In genomic region chr12:39441189-39441962, GRCh38 we compare ENCODE assay signal across 9 cellular contexts. TPM values are rescaled to one million over a fixed set of nuclear protein-coding genes. Genes with fewer than 3 reads are reported as not detected.
DNase-seq lines count a peak whose midpoint lies in the region; ATAC-seq, FAIRE-seq and TF ChIP-seq lines count a peak whose summit lies in the region.
"Had no signal": no experiment of that assay in that cellular context is flagged by ENCODE, and none has a peak within 500 bp of the region (broad histone marks: within the 10 kb centered on the region; RNA-seq: fewer than 3 reads in every experiment).

No MANE protein-coding gene starts in this region.

- DNase-seq in activated naive CD4-positive, alpha-beta T cell treated with Interleukin-2 at 50 U/mL for 16 hours, result no peak
- DNase-seq in astrocyte (ENCODE audit: low read depth), result no peak
- no peak for DNase-seq in right lobe of liver
- no peak for DNase-seq in transverse colon
- no peak for DNase-seq in frontal cortex (ENCODE audit: low spot score in 2 of 2)
- DNase-seq: DND-41 had no signal

- TF ChIP-seq POLR2A in right lobe of liver (IDR thresholded peaks at IDR 0.05), result no peak
- TF ChIP-seq POLR2A in transverse colon (IDR thresholded peaks at IDR 0.05), result no peak

- TF ChIP-seq CTCF in astrocyte (IDR thresholded peaks at IDR 0.05; ENCODE audit: insufficient read depth, low read depth, low read length) (no peak), right lobe of liver (IDR thresholded peaks at IDR 0.05) (no peak), transverse colon (IDR thresholded peaks at IDR 0.05) (no peak)

- H3K9me3 ChIP-seq in astrocyte (ENCODE audit: insufficient read depth, low read depth, low read length) (no peaks in the 10 kb centered on the region), right lobe of liver (no peaks in the 10 kb centered on the region), transverse colon (no peaks in the 10 kb centered on the region)

- no peaks in the 10 kb centered on the region for H3K27me3 Mint-ChIP-seq in activated naive CD4-positive, alpha-beta T cell treated with anti-CD3 and anti-CD28 coated beads, Interleukin-2, amount 50 U/mL, for 24 hours
- H3K27me3 Mint-ChIP-seq in astrocyte (ENCODE audit: low read depth, unreplicated experiment), result no peaks in the 10 kb centered on the region

- H3K4me1 Mint-ChIP-seq in activated naive CD4-positive, alpha-beta T cell treated with anti-CD3 and anti-CD28 coated beads, Interleukin-2, amount 50 U/mL, for 24 hours, result peaks cover 27% of the 10 kb centered on the region
- peaks cover 15% of the 10 kb centered on the region for H3K4me1 Mint-ChIP-seq in astrocyte (ENCODE audit: low read depth, unreplicated experiment)

- H3K27me3 ChIP-seq in astrocyte (ENCODE audit: insufficient read depth, low read length) (no peaks in the 10 kb centered on the region), right lobe of liver (no peaks in the 10 kb centered on the region), transverse colon (no peaks in the 10 kb centered on the region)

- no peaks in the 10 kb centered on the region for H3K9me3 Mint-ChIP-seq in activated naive CD4-positive, alpha-beta T cell treated with anti-CD3 and anti-CD28 coated beads, Interleukin-2, amount 50 U/mL, for 24 hours
- H3K9me3 Mint-ChIP-seq in astrocyte (ENCODE audit: unreplicated experiment), result no peaks in the 10 kb centered on the region

- H3K27ac ChIP-seq in astrocyte (ENCODE audit: low read depth, low read length) (no peak overlapping the region), right lobe of liver (peak overlapping the region in 2 of 3 donors; percentile 91 to 94), transverse colon (peak overlapping the region; percentile 89 to 96 (median 92))

- in situ Hi-C loops in transverse colon (cut with MboI; ENCODE audit: low pct_ligation_motif_present in 1 of 4, low pct_unique_long_range_greater_than_20kb in 1 of 4, low sequenced_read_pairs in 3 of 4), result no loop called here

- no peak overlapping the region for H3K27ac Mint-ChIP-seq in activated naive CD4-positive, alpha-beta T cell treated with anti-CD3 and anti-CD28 coated beads, Interleukin-2, amount 50 U/mL, for 24 hours
- H3K27ac Mint-ChIP-seq in astrocyte (ENCODE audit: unreplicated experiment), result peak overlapping the region; percentile 88

- ATAC-seq in right lobe of liver (no peak), HG03135 (IDR thresholded peaks at IDR 0.05; ENCODE audit: unreplicated experiment) (no peak), GM21619 (IDR thresholded peaks at IDR 0.05; ENCODE audit: unreplicated experiment) (no peak)

- intact Hi-C loops in right lobe of liver (cut with DNase I) (no loop called here), transverse colon (cut with DNase I; ENCODE audit: low total_unique reads) (no loop called here)

- H3K4me1 ChIP-seq in astrocyte (ENCODE audit: insufficient read depth, low read length) (peaks cover 10% of the 10 kb centered on the region), right lobe of liver (peaks cover 0 to 18% (median 6%) of the 10 kb centered on the region in 4 donors), transverse colon (peaks cover 0 to 14% (median 12%) of the 10 kb centered on the region in 4 donors)

- H3K9ac ChIP-seq in astrocyte (ENCODE audit: low read length), result peak overlapping the region; percentile 82

- peak overlapping the region; percentile 94 for H3K4me3 Mint-ChIP-seq in activated naive CD4-positive, alpha-beta T cell treated with anti-CD3 and anti-CD28 coated beads, Interleukin-2, amount 50 U/mL, for 24 hours
- peak overlapping the region; percentile 98 for H3K4me3 Mint-ChIP-seq in astrocyte (ENCODE audit: unreplicated experiment)

- H4K20me1 ChIP-seq in astrocyte (ENCODE audit: insufficient read depth, low read length), result peaks cover 8% of the 10 kb centered on the region

- H3K36me3 Mint-ChIP-seq in activated naive CD4-positive, alpha-beta T cell treated with anti-CD3 and anti-CD28 coated beads, Interleukin-2, amount 50 U/mL, for 24 hours, result no peaks in the 10 kb centered on the region
- H3K36me3 Mint-ChIP-seq in astrocyte (ENCODE audit: low read depth, unreplicated experiment), result no peaks in the 10 kb centered on the region

- H2AFZ ChIP-seq in astrocyte (ENCODE audit: low read depth, low read length), result peak overlapping the region; percentile 92

- H3K4me3 ChIP-seq in astrocyte (ENCODE audit: insufficient read depth, low read depth, low read length) (peak overlapping the region; percentile 82), right lobe of liver (peak overlapping the region in 2 of 3 donors; percentile 78 to 84), transverse colon (peak overlapping the region in 3 of 4 donors; percentile 82 to 93 (median 83))

- H3K36me3 ChIP-seq in astrocyte (ENCODE audit: insufficient read depth, low read length), result no peaks in the 10 kb centered on the region
- no peaks in the 10 kb centered on the region for H3K36me3 ChIP-seq in right lobe of liver
- H3K36me3 ChIP-seq in transverse colon, result no peaks in the 10 kb centered on the region

- H3K4me2 ChIP-seq in astrocyte (ENCODE audit: low read length), result peak overlapping the region; percentile 99

- no peak for TF ChIP-seq EP300 in transverse colon (IDR thresholded peaks at IDR 0.05; ENCODE audit: low read depth)

- FAIRE-seq in astrocyte (lab: Jason Lieb, UNC) (no peak), frontal cortex (lab: Jason Lieb, UNC) (no peak)

- H3K79me2 ChIP-seq in astrocyte (ENCODE audit: insufficient read depth, low read length), result peaks cover 21% of the 10 kb centered on the region

- 43% methylated on average over 5 of the region's 5 CpGs for WGBS in right lobe of liver (ENCODE audit: insufficient coverage, low coverage, low lambda C conversion rate, missing lambda C conversion rate)
- WGBS in transverse colon (ENCODE audit: low coverage in 1 of 2), 2 donors, result 54 to 62% methylated on average over 5 of the region's 5 CpGs

RNA-seq across cellular contexts. Expression of gene KIF21A, which starts 1.5 kb away (rescaled TPM):
- total RNA-seq in astrocyte (26.3 and 26.4 TPM in 2 replicates), right lobe of liver (10 to 100 TPM; 18.4 to 32.9 (median 27.8) TPM), transverse colon (10 to 100 TPM; 23.6 to 40.6 (median 31.9) TPM), frontal cortex (173 TPM)
